In the genomic region with DNA sequence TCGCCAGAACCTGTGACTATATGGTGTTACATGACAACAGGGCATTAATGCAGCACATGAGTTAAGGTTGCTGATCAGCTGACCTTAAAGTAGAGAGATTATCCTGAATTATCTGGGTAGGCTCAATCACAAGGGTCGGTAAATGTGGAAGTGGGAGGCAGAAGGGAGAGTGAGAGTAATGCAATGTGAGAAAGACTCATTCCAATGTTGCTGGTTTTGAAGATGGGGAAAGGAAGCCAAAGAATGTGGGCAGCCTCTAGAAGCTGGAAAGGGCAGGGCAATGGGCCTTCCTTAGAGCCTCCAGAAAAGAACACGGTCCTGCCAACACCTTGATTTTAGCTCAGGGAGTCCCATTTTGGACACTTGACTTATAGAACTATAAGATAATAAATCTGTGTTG, we compare ENCODE assay signal across 13 cellular contexts.
"Had no signal": no experiment of that assay in that cellular context is flagged by ENCODE, and none has a peak within 500 bp of the region (broad histone marks: within the 10 kb centered on the region; RNA-seq: fewer than 3 reads in every experiment).

No MANE protein-coding gene starts in this region.

- ATAC-seq: activated CD4-positive, CD25-positive, alpha-beta regulatory T cell treated with anti-CD3 and anti-CD28 coated beads, Interleukin-2, amount 50 U/mL, for 24 hours; activated CD8-positive, alpha-beta T cell treated with anti-CD3 and anti-CD28 coated beads, Interleukin-2, amount 10 ng/mL, durations not matched to agents 7 days and 5 days; activated T-cell treated with anti-CD3 and anti-CD28 coated beads, Interleukin-2, amount 50 U/mL, for 4 hours had no signal

- H3K27me3 ChIP-seq: esophagus squamous epithelium had no signal

- H3K9me3 ChIP-seq: esophagus squamous epithelium had no signal

- DNase-seq: activated CD4-positive, alpha-beta T cell treated with anti-CD3 and anti-CD28 coated beads, Interleukin-2, amount 10 ng/mL, durations not matched to agents 7 days and 5 days; activated CD8-positive, alpha-beta memory T cell treated with anti-CD3 and anti-CD28 coated beads, Interleukin-2, amount 50 U/mL, for 4 hours; activated CD8-positive, alpha-beta T cell treated with anti-CD3 and anti-CD28 coated beads, Interleukin-2, amount 10 ng/mL, durations not matched to agents 7 days and 5 days; activated naive CD4-positive, alpha-beta T cell treated with anti-CD3 and anti-CD28 coated beads for 36 hours; activated T-cell treated with anti-CD3 and anti-CD28 coated beads, Interleukin-2, amount 50 U/mL, for 4 hours; aorta; effector CD8-positive, alpha-beta T cell; esophagus squamous epithelium; retina; T-helper 1 cell; T-helper 9 cell had no signal

- H3K27ac ChIP-seq: esophagus squamous epithelium had no signal

- H3K4me3 ChIP-seq: esophagus squamous epithelium had no signal

- FAIRE-seq: bronchial epithelial cell had no signal
